8 cellular contexts compared by ENCODE assay signal in genomic region chr1:9909222-9910046, GRCh38. TPM values are rescaled to one million over a fixed set of nuclear protein-coding genes. Genes with fewer than 3 reads are reported as not detected.
DNase-seq lines count a peak whose midpoint lies in the region; ATAC-seq and TF ChIP-seq lines count a peak whose summit lies in the region.

No MANE protein-coding gene starts in this region.

- peaks cover 3% of the 10 kb centered on the region for H3K36me3 Mint-ChIP-seq in activated CD4-positive, alpha-beta T cell treated with anti-CD3 and anti-CD28 coated beads, Interleukin-2, amount 10 ng/mL, durations not matched to agents 7 days and 5 days (ENCODE audit: low read depth)
- no peaks in the 10 kb centered on the region for H3K36me3 Mint-ChIP-seq in endodermal cell (ENCODE audit: low read depth)
- no peaks in the 10 kb centered on the region for H3K36me3 Mint-ChIP-seq in natural killer cell treated with Interleukin-12 subunit alpha and Interleukin-12 subunit beta and Interleukin-15 and Interleukin-18, amount 100 ng/mL, for 72 hours

- no peaks in the 10 kb centered on the region for H3K27me3 ChIP-seq in endodermal cell (ENCODE audit: control insufficient read depth, insufficient read depth, low read length, poor library complexity, severe bottlenecking)
- H3K27me3 ChIP-seq in thyroid gland: no peaks in the 10 kb centered on the region

- no peaks in the 10 kb centered on the region for H3K9me3 Mint-ChIP-seq in activated CD4-positive, alpha-beta T cell treated with anti-CD3 and anti-CD28 coated beads, Interleukin-2, amount 10 ng/mL, durations not matched to agents 7 days and 5 days
- no peaks in the 10 kb centered on the region for H3K9me3 Mint-ChIP-seq in endodermal cell
- H3K9me3 Mint-ChIP-seq in natural killer cell treated with Interleukin-12 subunit alpha and Interleukin-12 subunit beta and Interleukin-15 and Interleukin-18, amount 100 ng/mL, for 72 hours: no peaks in the 10 kb centered on the region

- CTCF ChIA-PET in activated CD4-positive, alpha-beta T cell treated with anti-CD3 and anti-CD28 coated beads, Interleukin-2, amount 10 ng/mL, durations not matched to agents 7 days and 5 days (lab: Charles Lee): no interaction called here

- ATAC-seq in HG03571 (IDR thresholded peaks at IDR 0.05; ENCODE audit: unreplicated experiment): peak; percentile 5
- ATAC-seq in natural killer cell treated with Interleukin-12 subunit alpha and Interleukin-12 subunit beta and Interleukin-15 and Interleukin-18, amount 100 ng/mL, for 72 hours: no peak

- peak overlapping the region; percentile 90 for H3K27ac Mint-ChIP-seq in activated CD4-positive, alpha-beta T cell treated with anti-CD3 and anti-CD28 coated beads, Interleukin-2, amount 10 ng/mL, durations not matched to agents 7 days and 5 days
- H3K27ac Mint-ChIP-seq in endodermal cell: peak overlapping the region; percentile 92
- peak overlapping the region; percentile 94 to 99 for H3K27ac Mint-ChIP-seq in natural killer cell treated with Interleukin-12 subunit alpha and Interleukin-12 subunit beta and Interleukin-15 and Interleukin-18, amount 100 ng/mL, for 72 hours

- no peaks in the 10 kb centered on the region for H3K4me1 ChIP-seq in endodermal cell (ENCODE audit: control insufficient read depth, insufficient read depth, low read length)
- H3K4me1 ChIP-seq in thyroid gland: peaks cover 17 to 21% of the 10 kb centered on the region in 2 donors

- H3K36me3 ChIP-seq in endodermal cell (ENCODE audit: control insufficient read depth, insufficient read depth, low read length) (no peaks in the 10 kb centered on the region), thyroid gland (no peaks in the 10 kb centered on the region)

- no peak for TF ChIP-seq POLR2A in thyroid gland (IDR thresholded peaks at IDR 0.05)

- 6 to 21% methylated on average over 15 to 47 of the region's 47 CpGs for WGBS in endodermal cell (ENCODE audit: insufficient coverage in 1 of 2, insufficient read length in 1 of 2), 2 experiments
- 2 to 4% methylated on average over 23 to 27 of the region's 47 CpGs for whole genome bisulfite sequencing in thyroid gland, 2 donors

- H3K4me3 Mint-ChIP-seq in activated CD4-positive, alpha-beta T cell treated with anti-CD3 and anti-CD28 coated beads, Interleukin-2, amount 10 ng/mL, durations not matched to agents 7 days and 5 days: peak overlapping the region; percentile 95
- H3K4me3 Mint-ChIP-seq in endodermal cell: peak overlapping the region; percentile 94
- H3K4me3 Mint-ChIP-seq in natural killer cell treated with Interleukin-12 subunit alpha and Interleukin-12 subunit beta and Interleukin-15 and Interleukin-18, amount 100 ng/mL, for 72 hours: peak overlapping the region; percentile 100

- H3K4me3 ChIP-seq in endodermal cell (ENCODE audit: low read length) (peak overlapping the region; percentile 83), thyroid gland (replicated peaks in 1 of 3) (peak overlapping the region; percentile 74 to 83 (median 78))

- intact Hi-C loops in thyroid gland (cut with DNase I): no loop called here

- H3K9me3 ChIP-seq in endodermal cell (ENCODE audit: control insufficient read depth, low read length) (no peaks in the 10 kb centered on the region), thyroid gland (no peaks in the 10 kb centered on the region)

- TF ChIP-seq CTCF in endodermal cell (conservative IDR thresholded peaks at IDR 0.05) (no peak), thyroid gland (IDR thresholded peaks at IDR 0.05) (no peak)

- peak overlapping the region; percentile 63 for H3K9ac ChIP-seq in endodermal cell (ENCODE audit: extremely low read depth, low read length, poor library complexity, severe bottlenecking)

- peaks cover under 1% of the 10 kb centered on the region for H3K27me3 Mint-ChIP-seq in activated CD4-positive, alpha-beta T cell treated with anti-CD3 and anti-CD28 coated beads, Interleukin-2, amount 10 ng/mL, durations not matched to agents 7 days and 5 days
- no peaks in the 10 kb centered on the region for H3K27me3 Mint-ChIP-seq in endodermal cell (ENCODE audit: insufficient read depth)
- no peaks in the 10 kb centered on the region for H3K27me3 Mint-ChIP-seq in natural killer cell treated with Interleukin-12 subunit alpha and Interleukin-12 subunit beta and Interleukin-15 and Interleukin-18, amount 100 ng/mL, for 72 hours

- DNase-seq in DMS53 (lab: John Stamatoyannopoulos, UW): peak; percentile 61
- DNase-seq in DMS53 treated with DMSO at 0.1 percent for 48 hours (lab: John Stamatoyannopoulos, UW; ENCODE audit: unreplicated experiment): no peak
- DNase-seq in activated CD4-positive, alpha-beta T cell treated with anti-CD3 and anti-CD28 coated beads, Interleukin-2, amount 10 ng/mL, durations not matched to agents 7 days and 5 days: peak; percentile 36
- peak; percentile 74 for DNase-seq in endodermal cell
- no peak for DNase-seq in natural killer cell treated with Interleukin-12 subunit alpha and Interleukin-12 subunit beta and Interleukin-15 and Interleukin-18, amount 100 ng/mL, for 72 hours (ENCODE audit: low spot score)
- peak; percentile 43 to 47 for DNase-seq in thyroid gland
- DNase-seq in kidney glomerular epithelial cell (lab: John Stamatoyannopoulos, UW): no peak

- POLR2A ChIA-PET in activated CD4-positive, alpha-beta T cell treated with anti-CD3 and anti-CD28 coated beads, Interleukin-2, amount 10 ng/mL, durations not matched to agents 7 days and 5 days (lab: Charles Lee): no interaction called here

- H3K4me1 Mint-ChIP-seq in activated CD4-positive, alpha-beta T cell treated with anti-CD3 and anti-CD28 coated beads, Interleukin-2, amount 10 ng/mL, durations not matched to agents 7 days and 5 days: peaks cover 38% of the 10 kb centered on the region
- peaks cover 28% of the 10 kb centered on the region for H3K4me1 Mint-ChIP-seq in endodermal cell
- H3K4me1 Mint-ChIP-seq in natural killer cell treated with Interleukin-12 subunit alpha and Interleukin-12 subunit beta and Interleukin-15 and Interleukin-18, amount 100 ng/mL, for 72 hours (ENCODE audit: low read depth in 2 of 2): peaks cover 44 to 52% of the 10 kb centered on the region in 2 donors

- no peak overlapping the region for H3K27ac ChIP-seq in endodermal cell (ENCODE audit: low read depth, low read length)
- peak overlapping the region; percentile 44 to 70 (median 47) for H3K27ac ChIP-seq in thyroid gland

RNA-seq across cellular contexts. Expression of gene CTNNBIP1, which starts 0.6 kb away (rescaled TPM):
- total RNA-seq in activated CD4-positive, alpha-beta T cell treated with anti-CD3 and anti-CD28 coated beads, Interleukin-2, amount 10 ng/mL, durations not matched to agents 7 days and 5 days: 10 to 100 TPM; 12.2 to 13.9 TPM
- 10 to 100 TPM; 65.0 to 69.5 TPM for total RNA-seq in endodermal cell
- 64.0 TPM for polyA plus RNA-seq in endodermal cell (2013, experiment 1 of 2)
- 59.8 TPM for polyA plus RNA-seq in endodermal cell (2013, experiment 2 of 2)
- total RNA-seq in natural killer cell treated with Interleukin-12 subunit alpha and Interleukin-12 subunit beta and Interleukin-15 and Interleukin-18, amount 100 ng/mL, for 72 hours: 10 to 100 TPM; 12.5 to 18.7 TPM
- total RNA-seq in thyroid gland: 10 to 100 TPM; 58.0 to 99.3 (median 75.2) TPM

RNA-seq across cellular contexts. Expression of gene LZIC, which starts 33.8 kb away (rescaled TPM):
- 10 to 100 TPM; 25.7 to 28.0 TPM for total RNA-seq in activated CD4-positive, alpha-beta T cell treated with anti-CD3 and anti-CD28 coated beads, Interleukin-2, amount 10 ng/mL, durations not matched to agents 7 days and 5 days
- total RNA-seq in endodermal cell: 10 to 100 TPM; 27.7 to 40.0 TPM
- polyA plus RNA-seq in endodermal cell (2013, experiment 1 of 2): 35.3 TPM
- 36.4 TPM for polyA plus RNA-seq in endodermal cell (2013, experiment 2 of 2)
- total RNA-seq in natural killer cell treated with Interleukin-12 subunit alpha and Interleukin-12 subunit beta and Interleukin-15 and Interleukin-18, amount 100 ng/mL, for 72 hours: 10 to 100 TPM; 24.8 to 25.5 TPM
- 10 to 100 TPM; 23.0 to 42.7 (median 34.1) TPM for total RNA-seq in thyroid gland

RNA-seq across cellular contexts. Expression of gene NMNAT1, which starts 33.8 kb away (rescaled TPM):
- 1 to 10 TPM; 6.3 to 7.9 TPM for total RNA-seq in activated CD4-positive, alpha-beta T cell treated with anti-CD3 and anti-CD28 coated beads, Interleukin-2, amount 10 ng/mL, durations not matched to agents 7 days and 5 days
- total RNA-seq in endodermal cell (1 to 10 TPM; 5.4 to 7.9 TPM), thyroid gland (10 to 100 TPM; 10.7 to 18.4 (median 14.7) TPM)
- 7.5 TPM for polyA plus RNA-seq in endodermal cell (2013, experiment 1 of 2)
- polyA plus RNA-seq in endodermal cell (2013, experiment 2 of 2): 8.7 TPM
- 10 to 100 TPM in 1 of 2 donors, 1 to 10 TPM in 1; 9.8 to 12.3 TPM for total RNA-seq in natural killer cell treated with Interleukin-12 subunit alpha and Interleukin-12 subunit beta and Interleukin-15 and Interleukin-18, amount 100 ng/mL, for 72 hours

Comparison
In these comparisons a context has a peak if more than half of its experiments do, and no peak if none do; other contexts are left out.
1. DNase-seq: peak in DMS53 (single experiment), activated CD4-positive, alpha-beta T cell treated with anti-CD3 and anti-CD28 coated beads, Interleukin-2, amount 10 ng/mL, durations not matched to agents 7 days and 5 days (single experiment), endodermal cell (single experiment) and thyroid gland (2 of 2); none in DMS53 treated with DMSO at 0.1 percent for 48 hours (single experiment), natural killer cell treated with Interleukin-12 subunit alpha and Interleukin-12 subunit beta and Interleukin-15 and Interleukin-18, amount 100 ng/mL, for 72 hours (single experiment) and kidney glomerular epithelial cell (single experiment).
2. Peak in every context shown above with its lines, with median percentiles within 50 percentile points of each other: H3K27ac Mint-ChIP-seq and H3K4me3 Mint-ChIP-seq.